Comparison of ENCODE assay signal across 34 cellular contexts in genomic region chr10:11805792-11806191, GRCh38.
"Had no signal": no experiment of that assay in that cellular context is flagged by ENCODE, and none has a peak within 500 bp of the region (broad histone marks: within the 10 kb centered on the region; RNA-seq: fewer than 3 reads in every experiment).

No MANE protein-coding gene starts in this region.

- H3K4me1 ChIP-seq: adrenal gland, body of pancreas, breast epithelium had no signal

- H3K4me3 Mint-ChIP-seq: activated B cell treated with CpG ODN at 0.5 μM for 24 hours; activated CD4-positive, alpha-beta memory T cell treated with anti-CD3 and anti-CD28 coated beads for 36 hours; activated CD4-positive, alpha-beta T cell treated with anti-CD3 and anti-CD28 coated beads, Interleukin-2, amount 10 ng/mL, durations not matched to agents 24 days and 14 days; activated CD8-positive, alpha-beta T cell treated with anti-CD3 and anti-CD28 coated beads for 36 hours; activated naive CD4-positive, alpha-beta T cell treated with anti-CD3 and anti-CD28 coated beads for 36 hours; activated naive CD8-positive, alpha-beta T cell treated with anti-CD3 and anti-CD28 coated beads for 36 hours; activated T-cell treated with anti-CD3 and anti-CD28 coated beads, Interleukin-2, amount 50 U/mL, for 4 hours; activated T-cell treated with anti-CD3 and anti-CD28 coated beads, Interleukin-2, amount 50 U/mL, for 72 hours; activated T-helper 1 cell treated with anti-CD3 and anti-CD28 coated beads, Interleukin-12 subunit alpha, Interleukin-12 subunit beta, Interleukin-2, Interleukin-4 antibody, amounts not matched to agents 30 ng/mL and 10 ng/mL and 1 ng/mL, durations not matched to agents 14 hours and 24 hours and 36 hours; activated T-helper 17 cell treated with anti-CD3 and anti-CD28 coated beads, Interleukin-2, amount 50 U/mL, for 72 hours; T-helper 1 cell treated with Interleukin-12 subunit alpha and Interleukin-12 subunit beta and Interleukin-4 antibody, amounts not matched to agents 30 μg/mL and 1 μg/mL, for 36 hours; T-helper 2 cell treated with Interferon-gamma antibody and Interleukin-4, amounts not matched to agents 5 μg/mL and 100 μg/mL, for 36 hours had no signal

- H3K4me1 Mint-ChIP-seq: activated B cell treated with CpG ODN at 0.5 μM for 24 hours; activated CD4-positive, alpha-beta T cell treated with anti-CD3 and anti-CD28 coated beads, Interleukin-2, amount 10 ng/mL, durations not matched to agents 24 days and 14 days; activated naive CD8-positive, alpha-beta T cell treated with anti-CD3 and anti-CD28 coated beads for 36 hours; activated T-helper 17 cell treated with anti-CD3 and anti-CD28 coated beads, Interleukin-2, amount 50 U/mL, for 72 hours had no signal

- H3K9me3 Mint-ChIP-seq: activated B cell treated with CpG ODN at 0.5 μM for 24 hours; activated CD4-positive, alpha-beta memory T cell treated with anti-CD3 and anti-CD28 coated beads for 36 hours; activated CD4-positive, alpha-beta T cell treated with anti-CD3 and anti-CD28 coated beads, Interleukin-2, amount 10 ng/mL, durations not matched to agents 24 days and 14 days; activated CD8-positive, alpha-beta T cell treated with anti-CD3 and anti-CD28 coated beads for 36 hours; activated naive CD4-positive, alpha-beta T cell treated with anti-CD3 and anti-CD28 coated beads for 36 hours; activated naive CD4-positive, alpha-beta T cell treated with anti-CD3 and anti-CD28 coated beads, Interleukin-2, amount 50 U/mL, for 72 hours; activated naive CD8-positive, alpha-beta T cell treated with anti-CD3 and anti-CD28 coated beads for 36 hours; activated T-cell treated with anti-CD3 and anti-CD28 coated beads, Interleukin-2, amount 50 U/mL, for 4 hours; activated T-cell treated with anti-CD3 and anti-CD28 coated beads, Interleukin-2, amount 50 U/mL, for 72 hours; activated T-helper 1 cell treated with anti-CD3 and anti-CD28 coated beads, Interleukin-12 subunit alpha, Interleukin-12 subunit beta, Interleukin-2, Interleukin-4 antibody, amounts not matched to agents 30 ng/mL and 10 ng/mL and 1 ng/mL, durations not matched to agents 14 hours and 24 hours and 36 hours; activated T-helper 17 cell treated with anti-CD3 and anti-CD28 coated beads, Interleukin-2, amount 50 U/mL, for 72 hours; T-helper 1 cell treated with Interleukin-12 subunit alpha and Interleukin-12 subunit beta and Interleukin-4 antibody, amounts not matched to agents 30 μg/mL and 1 μg/mL, for 36 hours; T-helper 2 cell treated with Interferon-gamma antibody and Interleukin-4, amounts not matched to agents 5 μg/mL and 100 μg/mL, for 36 hours had no signal

- H3K9me3 ChIP-seq: adrenal gland, body of pancreas, breast epithelium had no signal

- H3K27ac ChIP-seq: adrenal gland, body of pancreas, brain microvascular endothelial cell, breast epithelium, VCaP had no signal

- DNase-seq: activated B cell treated with CpG ODN at 0.5 μM for 24 hours; activated CD4-positive, alpha-beta memory T cell treated with anti-CD3 and anti-CD28 coated beads for 36 hours; activated CD4-positive, alpha-beta T cell treated with anti-CD3 and anti-CD28 coated beads for 4 hours; activated CD4-positive, alpha-beta T cell treated with anti-CD3 and anti-CD28 coated beads, Interleukin-2, amount 10 ng/mL, durations not matched to agents 24 days and 14 days; activated CD4-positive, alpha-beta T cell treated with anti-CD3 and anti-CD28 coated beads, Interleukin-2, amount 50 U/mL, for 1 hour; activated CD4-positive, alpha-beta T cell treated with anti-CD3 and anti-CD28 coated beads, Interleukin-2, amount 50 U/mL, for 4 hours; activated CD4-positive, CD25-positive, alpha-beta regulatory T cell treated with anti-CD3 and anti-CD28 coated beads, Interleukin-2, amount 50 U/mL, for 72 hours; activated CD8-positive, alpha-beta memory T cell treated with anti-CD3 and anti-CD28 coated beads, Interleukin-2, amount 50 U/mL, for 4 hours; activated CD8-positive, alpha-beta T cell treated with anti-CD3 and anti-CD28 coated beads for 36 hours; activated effector memory CD4-positive, alpha-beta T cell treated with anti-CD3 and anti-CD28 coated beads, Interleukin-2, amount 50 U/mL, for 16 hours; activated gamma-delta T cell treated with Interleukin-2 at 50 U/mL for 16 hours; activated naive CD4-positive, alpha-beta T cell; activated naive CD4-positive, alpha-beta T cell treated with anti-CD3 and anti-CD28 coated beads for 36 hours; activated naive CD4-positive, alpha-beta T cell treated with anti-CD3 and anti-CD28 coated beads, Interleukin-2, amount 50 U/mL, for 16 hours; activated naive CD8-positive, alpha-beta T cell treated with anti-CD3 and anti-CD28 coated beads for 36 hours; activated T-cell treated with anti-CD3 and anti-CD28 coated beads for 4 hours; activated T-cell treated with anti-CD3 and anti-CD28 coated beads, Interleukin-2, amount 50 U/mL, for 1 hour; activated T-cell treated with anti-CD3 and anti-CD28 coated beads, Interleukin-2, amount 50 U/mL, for 4 hours; activated T-cell treated with anti-CD3 and anti-CD28 coated beads, Interleukin-2, amount 50 U/mL, for 72 hours; adrenal gland; amniotic stem cell; body of pancreas; brain microvascular endothelial cell; central memory CD4-positive, alpha-beta T cell; T-helper 1 cell; T-helper 2 cell; T-helper 9 cell had no signal

- H3K36me3 Mint-ChIP-seq: activated CD4-positive, alpha-beta memory T cell treated with anti-CD3 and anti-CD28 coated beads for 36 hours; activated naive CD4-positive, alpha-beta T cell treated with anti-CD3 and anti-CD28 coated beads, Interleukin-2, amount 50 U/mL, for 72 hours; activated naive CD8-positive, alpha-beta T cell treated with anti-CD3 and anti-CD28 coated beads for 36 hours had no signal

- H3K36me3 ChIP-seq: adrenal gland, brain microvascular endothelial cell, breast epithelium had no signal

- ATAC-seq: activated CD8-positive, alpha-beta T cell treated with anti-CD3 and anti-CD28 coated beads for 36 hours; activated naive CD4-positive, alpha-beta T cell treated with anti-CD3 and anti-CD28 coated beads, Interleukin-2, amount 50 U/mL, for 72 hours; activated T-cell treated with anti-CD3 and anti-CD28 coated beads, Interleukin-2, amount 50 U/mL, for 4 hours; activated T-cell treated with anti-CD3 and anti-CD28 coated beads, Interleukin-2, amount 50 U/mL, for 72 hours; activated T-helper 17 cell treated with anti-CD3 and anti-CD28 coated beads, Interleukin-2, amount 50 U/mL, for 72 hours; body of pancreas had no signal

- H3K27ac Mint-ChIP-seq: activated B cell treated with CpG ODN at 0.5 μM for 24 hours; activated CD4-positive, alpha-beta memory T cell treated with anti-CD3 and anti-CD28 coated beads for 36 hours; activated CD4-positive, alpha-beta T cell treated with anti-CD3 and anti-CD28 coated beads, Interleukin-2, amount 10 ng/mL, durations not matched to agents 24 days and 14 days; activated CD8-positive, alpha-beta T cell treated with anti-CD3 and anti-CD28 coated beads for 36 hours; activated naive CD4-positive, alpha-beta T cell treated with anti-CD3 and anti-CD28 coated beads for 36 hours; activated naive CD4-positive, alpha-beta T cell treated with anti-CD3 and anti-CD28 coated beads, Interleukin-2, amount 50 U/mL, for 72 hours; activated naive CD8-positive, alpha-beta T cell treated with anti-CD3 and anti-CD28 coated beads for 36 hours; activated T-cell treated with anti-CD3 and anti-CD28 coated beads, Interleukin-2, amount 50 U/mL, for 72 hours; activated T-helper 1 cell treated with anti-CD3 and anti-CD28 coated beads, Interleukin-12 subunit alpha, Interleukin-12 subunit beta, Interleukin-2, Interleukin-4 antibody, amounts not matched to agents 30 ng/mL and 10 ng/mL and 1 ng/mL, durations not matched to agents 14 hours and 24 hours and 36 hours; activated T-helper 17 cell treated with anti-CD3 and anti-CD28 coated beads, Interleukin-2, amount 50 U/mL, for 72 hours; T-helper 1 cell treated with Interleukin-12 subunit alpha and Interleukin-12 subunit beta and Interleukin-4 antibody, amounts not matched to agents 30 μg/mL and 1 μg/mL, for 36 hours; T-helper 2 cell treated with Interferon-gamma antibody and Interleukin-4, amounts not matched to agents 5 μg/mL and 100 μg/mL, for 36 hours had no signal

- H3K4me3 ChIP-seq: adrenal gland, body of pancreas, breast epithelium had no signal

- H3K27me3 ChIP-seq: body of pancreas, brain microvascular endothelial cell, breast epithelium had no signal
